In genomic region chr13:65631078-65631477, GRCh38 we compare ENCODE assay signal across 21 cellular contexts.
A peak's percentile ranks its signal among the peaks of the same experiment; 100 is the strongest.
DNase-seq lines count a peak whose midpoint lies in the region; ATAC-seq and TF ChIP-seq lines count a peak whose summit lies in the region.
"Had no signal": no experiment of that assay in that cellular context is flagged by ENCODE, and none has a peak within 500 bp of the region (broad histone marks: within the 10 kb centered on the region; RNA-seq: fewer than 3 reads in every experiment).

No MANE protein-coding gene starts in this region.

- TF ChIP-seq CTCF in MM.1S (IDR thresholded peaks at IDR 0.05; ENCODE audit: low read length) (no peak), fibroblast of the aortic adventitia (IDR thresholded peaks at IDR 0.05; ENCODE audit: insufficient read depth, low read length) (no peak)

- peaks cover 4% of the 10 kb centered on the region for H3K9me3 Mint-ChIP-seq in activated T-helper 2 cell treated with anti-CD3 and anti-CD28 coated beads, Interferon-gamma antibody, Interleukin-2, Interleukin-4, amounts not matched to agents 10 μg/mL and 5 μg/mL and 100 μg/mL, durations not matched to agents 14 hours and 24 hours and 36 hours

- intact Hi-C loops in activated T-helper 2 cell treated with anti-CD3 and anti-CD28 coated beads, Interferon-gamma antibody, Interleukin-2, Interleukin-4, amounts not matched to agents 10 μg/mL and 5 μg/mL and 100 μg/mL, durations not matched to agents 14 hours and 24 hours and 36 hours (cut with micrococcal nuclease): no loop called here

- no peak for ATAC-seq in stimulated activated naive CD8-positive, alpha-beta T cell treated with anti-CD3 and anti-CD28 coated beads, Interleukin-15, Interleukin-2, amounts not matched to agents 100 U/mL and 50 U/mL, for 24 hours
- ATAC-seq: K562 had no signal

- H3K4me3 ChIP-seq in MM.1S (ENCODE audit: low read length) (peak overlapping the region; percentile 42), fibroblast of the aortic adventitia (ENCODE audit: low read depth, low read length) (no peak overlapping the region)
- H3K4me3 ChIP-seq: K562, SJCRH30 had no signal

- no peaks in the 10 kb centered on the region for H3K79me2 ChIP-seq in MM.1S (ENCODE audit: low read length)

- peak overlapping the region; percentile 42; the same call in 1 of the 2 replicates for H2AFZ ChIP-seq in MM.1S (ENCODE audit: low read length)

- no peaks in the 10 kb centered on the region for H3K9me2 ChIP-seq in MM.1S (replicated peaks; ENCODE audit: insufficient read depth, low read length)

- H3K27me3 Mint-ChIP-seq in activated T-helper 2 cell treated with anti-CD3 and anti-CD28 coated beads, Interferon-gamma antibody, Interleukin-2, Interleukin-4, amounts not matched to agents 10 μg/mL and 5 μg/mL and 100 μg/mL, durations not matched to agents 14 hours and 24 hours and 36 hours (ENCODE audit: low read depth): no peaks in the 10 kb centered on the region
- H3K27me3 Mint-ChIP-seq: CD8-positive, alpha-beta memory T cell had no signal

- no peaks in the 10 kb centered on the region for H3K36me3 ChIP-seq in MM.1S (replicated peaks; ENCODE audit: insufficient read depth, low read length)
- H3K36me3 ChIP-seq: SJCRH30 had no signal

- H3K27ac Mint-ChIP-seq in activated T-helper 2 cell treated with anti-CD3 and anti-CD28 coated beads, Interferon-gamma antibody, Interleukin-2, Interleukin-4, amounts not matched to agents 10 μg/mL and 5 μg/mL and 100 μg/mL, durations not matched to agents 14 hours and 24 hours and 36 hours: no peak overlapping the region
- H3K27ac Mint-ChIP-seq: CD8-positive, alpha-beta memory T cell had no signal

- H3K9ac ChIP-seq in MM.1S (ENCODE audit: low read length): peak overlapping the region; percentile 28; the same call in 1 of the 2 replicates

- H3F3A ChIP-seq in MM.1S (ENCODE audit: insufficient read depth, low read length): no peaks in the 10 kb centered on the region

- no peaks in the 10 kb centered on the region for H3K4me1 ChIP-seq in MM.1S (ENCODE audit: low read length)
- H3K4me1 ChIP-seq: SJCRH30 had no signal

- H3K27ac ChIP-seq in MM.1S (ENCODE audit: low read length): no peak overlapping the region
- H3K27ac ChIP-seq: C4-2B, SJCRH30 had no signal

- no peaks in the 10 kb centered on the region for H3K4me1 Mint-ChIP-seq in activated T-helper 2 cell treated with anti-CD3 and anti-CD28 coated beads, Interferon-gamma antibody, Interleukin-2, Interleukin-4, amounts not matched to agents 10 μg/mL and 5 μg/mL and 100 μg/mL, durations not matched to agents 14 hours and 24 hours and 36 hours (ENCODE audit: low read depth)
- H3K4me1 Mint-ChIP-seq: CD8-positive, alpha-beta memory T cell had no signal

- H4K20me1 ChIP-seq in MM.1S (ENCODE audit: insufficient read depth, low read length): no peaks in the 10 kb centered on the region

- no peaks in the 10 kb centered on the region for H3K9me3 ChIP-seq in MM.1S (replicated peaks; ENCODE audit: insufficient read depth, low read length)
- H3K9me3 ChIP-seq: SJCRH30 had no signal

- H3K4me2 ChIP-seq in MM.1S (ENCODE audit: low read depth, low read length): peak overlapping the region; percentile 54

- DNase-seq in EL (peak; percentile 1), MM.1S (no peak), amniotic stem cell (lab: John Stamatoyannopoulos, UW) (peak; percentile 1), fibroblast of the aortic adventitia (ENCODE audit: low read depth) (peak; percentile 13), NCI-H524 treated with DMSO at 0.1 percent for 48 hours (lab: John Stamatoyannopoulos, UW) (no peak), anterior cingulate cortex (lab: John Stamatoyannopoulos, UW) (no peak)
- no peak for DNase-seq in activated T-helper 2 cell treated with anti-CD3 and anti-CD28 coated beads, Interferon-gamma antibody, Interleukin-2, Interleukin-4, amounts not matched to agents 10 μg/mL and 5 μg/mL and 100 μg/mL, durations not matched to agents 14 hours and 24 hours and 36 hours (ENCODE audit: low spot score)
- no peak for DNase-seq in stimulated activated naive CD8-positive, alpha-beta T cell treated with anti-CD3 and anti-CD28 coated beads, Interleukin-15, Interleukin-2, amounts not matched to agents 100 U/mL and 50 U/mL, for 24 hours
- DNase-seq: 8988T; AML-193; CD8-positive, alpha-beta memory T cell; H7; NCI-H1092 treated with DMSO at 0.1 percent for 48 hours; NCI-H146; NCI-H2029; NCI-H345; NCI-H524; NCI-H82; SJCRH30 had no signal

- H3K4me3 Mint-ChIP-seq in activated T-helper 2 cell treated with anti-CD3 and anti-CD28 coated beads, Interferon-gamma antibody, Interleukin-2, Interleukin-4, amounts not matched to agents 10 μg/mL and 5 μg/mL and 100 μg/mL, durations not matched to agents 14 hours and 24 hours and 36 hours (ENCODE audit: low read depth): no peak overlapping the region
- H3K4me3 Mint-ChIP-seq: CD8-positive, alpha-beta memory T cell had no signal

- H3K36me3 Mint-ChIP-seq in activated T-helper 2 cell treated with anti-CD3 and anti-CD28 coated beads, Interferon-gamma antibody, Interleukin-2, Interleukin-4, amounts not matched to agents 10 μg/mL and 5 μg/mL and 100 μg/mL, durations not matched to agents 14 hours and 24 hours and 36 hours (ENCODE audit: low read depth): no peaks in the 10 kb centered on the region
- H3K36me3 Mint-ChIP-seq: CD8-positive, alpha-beta memory T cell had no signal

- no peaks in the 10 kb centered on the region for H3K27me3 ChIP-seq in MM.1S (replicated peaks; ENCODE audit: insufficient read depth, low read length)
- H3K27me3 ChIP-seq: SJCRH30 had no signal

Comparison
In these comparisons a context has a peak if more than half of its experiments do, and no peak if none do; other contexts are left out.
1. DNase-seq: peak in EL (single experiment), amniotic stem cell (single experiment) and fibroblast of the aortic adventitia (single experiment); none in MM.1S (single experiment), NCI-H524 treated with DMSO at 0.1 percent for 48 hours (single experiment), activated T-helper 2 cell treated with anti-CD3 and anti-CD28 coated beads, Interferon-gamma antibody, Interleukin-2, Interleukin-4, amounts not matched to agents 10 μg/mL and 5 μg/mL and 100 μg/mL, durations not matched to agents 14 hours and 24 hours and 36 hours (single experiment), anterior cingulate cortex (0 of 58) and stimulated activated naive CD8-positive, alpha-beta T cell treated with anti-CD3 and anti-CD28 coated beads, Interleukin-15, Interleukin-2, amounts not matched to agents 100 U/mL and 50 U/mL, for 24 hours (single experiment).